ENCODE assay signal across 24 cellular contexts in genomic region chr2:12651661-12652060, GRCh38.
DNase-seq lines count a peak whose midpoint lies in the region; ATAC-seq and TF ChIP-seq lines count a peak whose summit lies in the region.
"Had no signal": no experiment of that assay in that cellular context is flagged by ENCODE, and none has a peak within 500 bp of the region (broad histone marks: within the 10 kb centered on the region; RNA-seq: fewer than 3 reads in every experiment).

No MANE protein-coding gene starts in this region.

- H2BK12ac ChIP-seq in neuronal stem cell (ENCODE audit: low read length) = no peak overlapping the region

- H3K23ac ChIP-seq in neuronal stem cell (ENCODE audit: low read depth, low read length, poor library complexity) = no peak overlapping the region

- no peaks in the 10 kb centered on the region for H3K9me3 ChIP-seq in heart left ventricle
- H3K9me3 ChIP-seq in SJSA1 (replicated peaks) = no peaks in the 10 kb centered on the region
- peaks cover 0 to 4% of the 10 kb centered on the region in 2 donors for H3K9me3 ChIP-seq in neuronal stem cell (replicated peaks in 1 of 2; ENCODE audit: control insufficient read depth in 2 of 2, insufficient read depth in 1 of 2, low read depth in 1 of 2, low read length in 2 of 2)
- H3K9me3 ChIP-seq in effector memory CD4-positive, alpha-beta T cell (ENCODE audit: control insufficient read depth, low read length) = no peaks in the 10 kb centered on the region
- H3K9me3 ChIP-seq: A549, BE2C had no signal

- no peak for TF ChIP-seq POLR2A in heart left ventricle (IDR thresholded peaks at IDR 0.05)

- peak overlapping the region in 1 of 12 donors; percentile 22 for H3K27ac ChIP-seq in heart left ventricle
- H3K27ac ChIP-seq in SJSA1 = peak overlapping the region; percentile 48; the same call in 1 of the 2 replicates
- H3K27ac ChIP-seq in neuronal stem cell (replicated peaks; ENCODE audit: low read length) = no peak overlapping the region
- H3K27ac ChIP-seq in effector memory CD4-positive, alpha-beta T cell (ENCODE audit: insufficient read depth, low read length, poor library complexity, severe bottlenecking) = no peak overlapping the region
- H3K27ac ChIP-seq: A549; BLaER1 treated with 17β-estradiol and CSF1 and Interleukin-3, amounts not matched to agents 10 nM and 100 nM; GM23248 had no signal

- DNase-seq in heart left ventricle (peak in 1 of 5 donors; percentile 22), cardiac septum (ENCODE audit: low spot score) (no peak), RPMI7951 (ENCODE audit: low read depth) (peak; percentile 49), SJSA1 (ENCODE audit: low read depth in 1 of 2, low spot score in 2 of 2) (peak; percentile 63 to 70), neuronal stem cell (ENCODE audit: low spot score) (no peak), GM13976 (ENCODE audit: low spot score) (no peak)
- no peak for DNase-seq in effector memory CD4-positive, alpha-beta T cell
- DNase-seq: 8988T; ACHN; AML-193; BE2C; CD4-positive, alpha-beta T cell; CD8-positive, alpha-beta memory T cell; DMS 273 treated with DMSO at 0.1 percent for 48 hours; DMS79; EL; GDM1; GM23248; H7; HCEC 1CT had no signal

- H2BK120ac ChIP-seq in neuronal stem cell (ENCODE audit: low read depth, low read length) = no peak overlapping the region

- in situ Hi-C loops in GM13976 (cut with MboI; ENCODE audit: low sequenced_read_pairs, unreplicated experiment) = no loop called here

- ATAC-seq in heart left ventricle (peak in 3 of 4 donors; percentile 42 to 73 (median 45)), GM18868 (IDR thresholded peaks at IDR 0.05; ENCODE audit: unreplicated experiment) (no peak)
- ATAC-seq: A549, GM12878 had no signal

- H3K27me3 ChIP-seq in heart left ventricle (no peaks in the 10 kb centered on the region), SJSA1 (replicated peaks) (no peaks in the 10 kb centered on the region), neuronal stem cell (ENCODE audit: control insufficient read depth in 3 of 3, insufficient read depth in 3 of 3, low read depth in 1 of 3, low read length in 3 of 3) (no peaks in the 10 kb centered on the region)
- no peaks in the 10 kb centered on the region for H3K27me3 ChIP-seq in effector memory CD4-positive, alpha-beta T cell (replicated peaks; ENCODE audit: control insufficient read depth, insufficient read depth, low read length, poor library complexity, severe bottlenecking)
- H3K27me3 ChIP-seq: BE2C; BLaER1 treated with 17β-estradiol and CSF1 and Interleukin-3, amounts not matched to agents 10 nM and 100 nM had no signal

- H3K4me3 ChIP-seq in heart left ventricle (no peak overlapping the region), SJSA1 (no peak overlapping the region), neuronal stem cell (ENCODE audit: low read length in 2 of 2) (no peak overlapping the region)
- H3K4me3 ChIP-seq in effector memory CD4-positive, alpha-beta T cell (ENCODE audit: insufficient read depth, low read depth, low read length, poor library complexity, severe bottlenecking) = no peak overlapping the region
- H3K4me3 ChIP-seq: A549; BLaER1 treated with 17β-estradiol and CSF1 and Interleukin-3, amounts not matched to agents 10 nM and 100 nM; GM12878; GM23248 had no signal

- no peak overlapping the region for H3K4me2 ChIP-seq in neuronal stem cell (ENCODE audit: insufficient read depth, low read length, poor library complexity, severe bottlenecking)
- H3K4me2 ChIP-seq: A549; BLaER1 treated with 17β-estradiol and CSF1 and Interleukin-3, amounts not matched to agents 10 nM and 100 nM had no signal

- H3K18ac ChIP-seq in neuronal stem cell (ENCODE audit: low read length) = no peak overlapping the region

- WGBS in heart left ventricle, 4 donors = 65 to 81% (median 71%) methylated on average over 8 of the region's 8 CpGs
- WGBS in neuronal stem cell (ENCODE audit: extremely low coverage in 2 of 2, insufficient read length in 2 of 2, insufficient replicate concordance in 1 of 2), 2 donors = no CpG with 5 or more reads among the region's 8 CpGs

- no peaks in the 10 kb centered on the region for H3K36me3 ChIP-seq in heart left ventricle
- H3K36me3 ChIP-seq in SJSA1 = no peaks in the 10 kb centered on the region
- H3K36me3 ChIP-seq in neuronal stem cell (replicated peaks in 1 of 2; ENCODE audit: control insufficient read depth in 2 of 2, insufficient read depth in 2 of 2, low read length in 2 of 2) = no peaks in the 10 kb centered on the region
- H3K36me3 ChIP-seq in effector memory CD4-positive, alpha-beta T cell (ENCODE audit: control insufficient read depth, insufficient read depth, low read length) = no peaks in the 10 kb centered on the region
- H3K36me3 ChIP-seq: BE2C; BLaER1 treated with 17β-estradiol and CSF1 and Interleukin-3, amounts not matched to agents 10 nM and 100 nM had no signal

- no peaks in the 10 kb centered on the region for H3K79me1 ChIP-seq in neuronal stem cell (ENCODE audit: low read depth, low read length)

- H4K91ac ChIP-seq in neuronal stem cell (ENCODE audit: low read depth, low read length, poor library complexity) = no peak overlapping the region

- intact Hi-C loops in heart left ventricle (cut with DNase I) = no loop called here
- intact Hi-C loops in cardiac septum (cut with DNase I) = no loop called here

- H3K9ac ChIP-seq in neuronal stem cell (ENCODE audit: low read depth, low read length, poor library complexity) = no peak overlapping the region
- H3K9ac ChIP-seq: BLaER1 treated with 17β-estradiol and CSF1 and Interleukin-3, amounts not matched to agents 10 nM and 100 nM; GM23248 had no signal

- H3K14ac ChIP-seq in neuronal stem cell (ENCODE audit: low read length) = no peak overlapping the region

- H2BK15ac ChIP-seq in neuronal stem cell (ENCODE audit: low read length) = no peak overlapping the region

- TF ChIP-seq CTCF in heart left ventricle (IDR thresholded peaks at IDR 0.05) = no peak
- TF ChIP-seq CTCF in GM13976 (IDR thresholded peaks at IDR 0.05; ENCODE audit: borderline replicate concordance, control extremely low read depth, extremely low read depth, insufficient read depth, missing control alignments) = no peak

- peak overlapping the region; percentile 71 for H2AFZ ChIP-seq in neuronal stem cell (ENCODE audit: low read length)
- H2AFZ ChIP-seq: GM23248 had no signal

- H2AK5ac ChIP-seq in neuronal stem cell (ENCODE audit: low read depth, low read length) = no peak overlapping the region

- no peak overlapping the region for H4K8ac ChIP-seq in neuronal stem cell (ENCODE audit: low read depth, low read length)

- H3K4me1 ChIP-seq in heart left ventricle (peaks cover 0 to 4% (median 0%) of the 10 kb centered on the region in 12 donors), SJSA1 (replicated peaks) (peaks cover 15% of the 10 kb centered on the region), neuronal stem cell (ENCODE audit: control insufficient read depth in 2 of 2, insufficient read depth in 1 of 2, low read depth in 1 of 2, low read length in 2 of 2) (peaks cover 0 to 5% of the 10 kb centered on the region in 2 donors)
- no peaks in the 10 kb centered on the region for H3K4me1 ChIP-seq in effector memory CD4-positive, alpha-beta T cell (ENCODE audit: control insufficient read depth, insufficient read depth, low read length, poor library complexity, severe bottlenecking)
- H3K4me1 ChIP-seq: A549 had no signal

- H2BK5ac ChIP-seq in neuronal stem cell (ENCODE audit: low read length) = no peak overlapping the region

- no peak overlapping the region for H3K4ac ChIP-seq in neuronal stem cell (ENCODE audit: low read length)

Comparison
In these comparisons a context has a peak if more than half of its experiments do, and no peak if none do; other contexts are left out.
1. DNase-seq: peak in RPMI7951 (single experiment) and SJSA1 (2 of 2); none in cardiac septum (single experiment), neuronal stem cell (single experiment), GM13976 (single experiment) and effector memory CD4-positive, alpha-beta T cell (0 of 3).